ENCODE assay signal across 15 cellular contexts in the genomic region with DNA sequence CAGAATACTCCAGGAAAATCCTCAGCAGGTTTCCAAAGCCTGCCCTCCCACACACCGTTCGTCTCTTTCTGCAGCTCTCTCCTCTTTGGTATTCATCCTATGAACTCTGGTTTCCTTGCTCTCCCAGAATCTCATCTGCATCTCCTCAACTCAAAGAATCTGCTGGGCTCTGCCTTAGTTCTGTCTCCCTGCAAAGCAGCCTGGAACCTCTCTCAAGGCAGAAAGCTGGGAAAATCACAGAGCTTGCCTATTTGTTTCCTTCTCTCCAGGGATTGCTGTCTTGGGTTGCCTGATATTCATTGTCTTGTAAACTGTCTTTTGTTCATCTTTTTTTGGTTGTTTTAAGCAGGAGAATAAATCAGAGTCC. TPM values are rescaled to one million over a fixed set of nuclear protein-coding genes. Genes with fewer than 3 reads are reported as not detected.
DNase-seq lines count a peak whose midpoint lies in the region; ATAC-seq and TF ChIP-seq lines count a peak whose summit lies in the region.
"Had no signal": no experiment of that assay in that cellular context is flagged by ENCODE, and none has a peak within 500 bp of the region (broad histone marks: within the 10 kb centered on the region; RNA-seq: fewer than 3 reads in every experiment).

No MANE protein-coding gene starts in this region.

- no peaks in the 10 kb centered on the region for H3K79me2 ChIP-seq in neural progenitor cell (ENCODE audit: low read depth)

- H3K36me3 ChIP-seq in HUES64 (ENCODE audit: insufficient read depth, low read length): no peaks in the 10 kb centered on the region
- no peaks in the 10 kb centered on the region for H3K36me3 ChIP-seq in neural progenitor cell
- H3K36me3 ChIP-seq: suprapubic skin had no signal

- DNase-seq in activated CD4-positive, alpha-beta T cell treated with anti-CD3 and anti-CD28 coated beads for 36 hours: no peak
- no peak for DNase-seq in activated CD4-positive, alpha-beta T cell treated with anti-CD3 and anti-CD28 coated beads for 4 hours
- peak; percentile 39 for DNase-seq in neural progenitor cell (ENCODE audit: low spot score)
- DNase-seq in epidermal melanocyte (ENCODE audit: insufficient read length, low spot score): no peak
- no peak for DNase-seq in GM19238 (ENCODE audit: insufficient read length, low spot score)
- DNase-seq: effector memory CD8-positive, alpha-beta T cell; immature natural killer cell; mammary epithelial cell; NCI-H2029; small intestine had no signal

- WGBS in HUES64: 24% methylated on average over 2 of the region's 2 CpGs

- no peaks in the 10 kb centered on the region for H3K9me3 Mint-ChIP-seq in activated CD4-positive, alpha-beta T cell treated with anti-CD3 and anti-CD28 coated beads for 36 hours (ENCODE audit: low read depth)
- peaks cover 3% of the 10 kb centered on the region for H3K9me3 Mint-ChIP-seq in activated T-helper 17 cell treated with anti-CD3 and anti-CD28 coated beads, Interleukin-2, amount 50 U/mL, for 72 hours
- H3K9me3 Mint-ChIP-seq in neural progenitor cell: no peaks in the 10 kb centered on the region
- H3K9me3 Mint-ChIP-seq: effector memory CD8-positive, alpha-beta T cell; immature natural killer cell had no signal

- no peaks in the 10 kb centered on the region for H3K36me3 Mint-ChIP-seq in activated CD4-positive, alpha-beta T cell treated with anti-CD3 and anti-CD28 coated beads for 36 hours (ENCODE audit: low read depth)
- no peaks in the 10 kb centered on the region for H3K36me3 Mint-ChIP-seq in activated T-helper 17 cell treated with anti-CD3 and anti-CD28 coated beads, Interleukin-2, amount 50 U/mL, for 72 hours (ENCODE audit: low read depth)
- H3K36me3 Mint-ChIP-seq in neural progenitor cell: no peaks in the 10 kb centered on the region

- H2AFZ ChIP-seq in neural progenitor cell (replicated peaks): peak overlapping the region; percentile 84

- no peaks in the 10 kb centered on the region for H4K20me1 ChIP-seq in neural progenitor cell (ENCODE audit: low read depth)

- no peak overlapping the region for H3K9ac ChIP-seq in HUES64 (ENCODE audit: low read depth, low read length)
- no peak overlapping the region for H3K9ac ChIP-seq in neural progenitor cell

- H3K9me3 ChIP-seq in HUES64 (ENCODE audit: insufficient read depth, low read depth, low read length) (no peaks in the 10 kb centered on the region), neural progenitor cell (ENCODE audit: low read depth) (no peaks in the 10 kb centered on the region)
- H3K9me3 ChIP-seq: suprapubic skin had no signal

- peaks cover 27% of the 10 kb centered on the region for H3K4me1 ChIP-seq in HUES64 (ENCODE audit: insufficient read depth, low read length)
- H3K4me1 ChIP-seq in neural progenitor cell: peaks cover 33% of the 10 kb centered on the region

- no peaks in the 10 kb centered on the region for H3K27me3 ChIP-seq in HUES64 (ENCODE audit: insufficient read depth, low read length)
- no peaks in the 10 kb centered on the region for H3K27me3 ChIP-seq in neural progenitor cell
- H3K27me3 ChIP-seq: suprapubic skin had no signal

- H3K4me3 ChIP-seq in HUES64 (ENCODE audit: low read length): no peak overlapping the region
- no peak overlapping the region for H3K4me3 ChIP-seq in neural progenitor cell
- H3K4me3 ChIP-seq: suprapubic skin had no signal

- H3F3A ChIP-seq in neural progenitor cell (ENCODE audit: low read depth): peaks cover 14% of the 10 kb centered on the region

- intact Hi-C loops in activated CD4-positive, alpha-beta T cell treated with anti-CD3 and anti-CD28 coated beads for 36 hours (cut with DNase I, micrococcal nuclease): no loop called here

- no peaks in the 10 kb centered on the region for H3K27me3 Mint-ChIP-seq in activated CD4-positive, alpha-beta T cell treated with anti-CD3 and anti-CD28 coated beads for 36 hours
- H3K27me3 Mint-ChIP-seq in activated T-helper 17 cell treated with anti-CD3 and anti-CD28 coated beads, Interleukin-2, amount 50 U/mL, for 72 hours: no peaks in the 10 kb centered on the region
- H3K27me3 Mint-ChIP-seq in neural progenitor cell (ENCODE audit: insufficient read depth, low read depth): peaks cover 3% of the 10 kb centered on the region
- H3K27me3 Mint-ChIP-seq: effector memory CD8-positive, alpha-beta T cell had no signal

- CTCF ChIA-PET in activated CD4-positive, alpha-beta T cell treated with anti-CD3 and anti-CD28 coated beads for 36 hours (lab: Charles Lee): interaction anchor here (0.6 to 9.8 kb wide), 11 partner anchors 14 to 292 kb away, joined by 3 to 160 read pairs (median 4); a partner anchor contains a TSS

- TF ChIP-seq CTCF in neural progenitor cell (IDR thresholded peaks at IDR 0.05): no peak

- H3K27ac ChIP-seq in HUES64 (ENCODE audit: low read depth, low read length): peak overlapping the region; percentile 15; the same call in 1 of the 2 replicates
- peak overlapping the region; percentile 78 for H3K27ac ChIP-seq in neural progenitor cell
- H3K27ac ChIP-seq: HL-60, suprapubic skin had no signal

- peak overlapping the region; percentile 54 for H3K4me3 Mint-ChIP-seq in activated CD4-positive, alpha-beta T cell treated with anti-CD3 and anti-CD28 coated beads for 36 hours
- H3K4me3 Mint-ChIP-seq in activated T-helper 17 cell treated with anti-CD3 and anti-CD28 coated beads, Interleukin-2, amount 50 U/mL, for 72 hours: peak overlapping the region; percentile 68
- no peak overlapping the region for H3K4me3 Mint-ChIP-seq in neural progenitor cell
- H3K4me3 Mint-ChIP-seq: effector memory CD8-positive, alpha-beta T cell; immature natural killer cell had no signal

- peak overlapping the region; percentile 49 for H3K4me2 ChIP-seq in neural progenitor cell

- POLR2A ChIA-PET in activated CD4-positive, alpha-beta T cell treated with anti-CD3 and anti-CD28 coated beads for 36 hours (lab: Charles Lee): no interaction called here

- peak overlapping the region; percentile 90 for H3K27ac Mint-ChIP-seq in activated CD4-positive, alpha-beta T cell treated with anti-CD3 and anti-CD28 coated beads for 36 hours
- peak overlapping the region; percentile 74 for H3K27ac Mint-ChIP-seq in activated T-helper 17 cell treated with anti-CD3 and anti-CD28 coated beads, Interleukin-2, amount 50 U/mL, for 72 hours
- H3K27ac Mint-ChIP-seq in neural progenitor cell: peak overlapping the region; percentile 21
- H3K27ac Mint-ChIP-seq: effector memory CD8-positive, alpha-beta T cell; immature natural killer cell had no signal

- ATAC-seq in activated CD4-positive, alpha-beta T cell treated with anti-CD3 and anti-CD28 coated beads for 36 hours: no peak
- no peak for ATAC-seq in activated T-helper 17 cell treated with anti-CD3 and anti-CD28 coated beads, Interleukin-2, amount 50 U/mL, for 72 hours (replicated peaks)
- no peak for ATAC-seq in HG03354 (IDR thresholded peaks at IDR 0.05; ENCODE audit: poor library complexity, severe bottlenecking, unreplicated experiment)

- H3K4me1 Mint-ChIP-seq in activated CD4-positive, alpha-beta T cell treated with anti-CD3 and anti-CD28 coated beads for 36 hours: peaks cover 67% of the 10 kb centered on the region
- H3K4me1 Mint-ChIP-seq in activated T-helper 17 cell treated with anti-CD3 and anti-CD28 coated beads, Interleukin-2, amount 50 U/mL, for 72 hours: peaks cover 41% of the 10 kb centered on the region
- peaks cover 31% of the 10 kb centered on the region for H3K4me1 Mint-ChIP-seq in neural progenitor cell

RNA-seq across cellular contexts. Expression of a gene that starts 5.3 kb away (rescaled TPM):
- 10 to 100 TPM; 57.3 to 60.7 TPM for total RNA-seq in activated CD4-positive, alpha-beta T cell treated with anti-CD3 and anti-CD28 coated beads for 36 hours
- 0.05 TPM for polyA plus RNA-seq in HUES64 (2013, experiment 1 of 2)
- polyA plus RNA-seq in HUES64 (2013, experiment 2 of 2): not detected
- total RNA-seq in activated T-helper 17 cell treated with anti-CD3 and anti-CD28 coated beads, Interleukin-2, amount 50 U/mL, for 72 hours: 10 to 100 TPM; 37.2 to 74.0 TPM
- total RNA-seq in neural progenitor cell (ENCODE audit: low replicate concordance): not detected in 2 replicates

Comparison
In these comparisons a context has a peak if more than half of its experiments do, and no peak if none do; other contexts are left out.
1. H3K27ac Mint-ChIP-seq: peak in every context shown above with its lines; median percentile 90 in activated CD4-positive, alpha-beta T cell treated with anti-CD3 and anti-CD28 coated beads for 36 hours; 74 in activated T-helper 17 cell treated with anti-CD3 and anti-CD28 coated beads, Interleukin-2, amount 50 U/mL, for 72 hours; 21 in neural progenitor cell.
2. RNA of a gene that starts 5.3 kb away (total RNA-seq): 37.2 to 74.0 TPM in activated T-helper 17 cell treated with anti-CD3 and anti-CD28 coated beads, Interleukin-2, amount 50 U/mL, for 72 hours and 57.3 to 60.7 TPM in activated CD4-positive, alpha-beta T cell treated with anti-CD3 and anti-CD28 coated beads for 36 hours; not detected in neural progenitor cell; every median in the first group is over 10 times any median in the second.